ENCODE assay signal across 22 cellular contexts in the genomic region with DNA sequence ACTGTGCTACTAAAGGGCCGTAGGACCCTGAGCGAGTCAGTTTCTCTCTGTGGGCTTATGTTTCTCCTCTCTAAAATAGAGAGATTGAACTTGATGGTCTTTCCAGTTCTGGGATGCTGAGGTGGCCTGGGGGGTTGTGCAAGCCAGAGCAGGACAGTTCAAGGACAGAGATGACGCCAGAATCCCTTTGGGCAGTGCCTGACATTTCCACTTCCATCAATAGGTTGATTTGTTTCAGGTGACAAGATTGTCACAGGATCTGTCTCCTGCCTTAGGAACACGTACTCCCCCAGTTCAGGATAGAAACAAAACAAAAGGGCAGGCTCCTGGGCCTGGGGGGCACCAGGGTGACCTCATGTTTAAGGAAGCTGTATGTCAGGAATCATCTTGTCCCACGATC.
"Had no signal": no experiment of that assay in that cellular context is flagged by ENCODE, and none has a peak within 500 bp of the region (broad histone marks: within the 10 kb centered on the region; RNA-seq: fewer than 3 reads in every experiment).

No MANE protein-coding gene starts in this region.

- H3K4me3 ChIP-seq: K562 had no signal

- DNase-seq: activated B cell treated with CpG ODN at 0.5 μM for 24 hours; activated CD4-positive, alpha-beta T cell treated with anti-CD3 and anti-CD28 coated beads for 1 hour; activated CD4-positive, alpha-beta T cell treated with anti-CD3 and anti-CD28 coated beads, Interleukin-2, amount 10 ng/mL, durations not matched to agents 24 days and 14 days; activated CD4-positive, alpha-beta T cell treated with anti-CD3 and anti-CD28 coated beads, Interleukin-2, amount 50 U/mL, for 48 hours; activated effector memory CD4-positive, alpha-beta T cell treated with anti-CD3 and anti-CD28 coated beads, Interleukin-2, amount 50 U/mL, for 16 hours; activated naive CD4-positive, alpha-beta T cell treated with anti-CD3 and anti-CD28 coated beads for 36 hours; activated T-cell treated with anti-CD3 and anti-CD28 coated beads, Interleukin-2, amount 50 U/mL, for 4 hours; amygdala; Karpas-422; MM.1S; NCI-H1105; NCI-H1436; NCI-H1694 treated with DMSO at 0.1 percent for 48 hours; NCI-H2029 treated with DMSO at 0.1 percent for 48 hours; NCI-H510A treated with DMSO at 0.1 percent for 48 hours; NCI-H69; PC-3; SHP77 treated with DMSO at 0.1 percent for 48 hours; T-cell; T-helper 2 cell; T1000 had no signal

- ATAC-seq: activated T-cell treated with anti-CD3 and anti-CD28 coated beads, Interleukin-2, amount 50 U/mL, for 4 hours; K562; PC-3; T-cell had no signal
